ENCODE assay signal across 8 cellular contexts in the genomic region with DNA sequence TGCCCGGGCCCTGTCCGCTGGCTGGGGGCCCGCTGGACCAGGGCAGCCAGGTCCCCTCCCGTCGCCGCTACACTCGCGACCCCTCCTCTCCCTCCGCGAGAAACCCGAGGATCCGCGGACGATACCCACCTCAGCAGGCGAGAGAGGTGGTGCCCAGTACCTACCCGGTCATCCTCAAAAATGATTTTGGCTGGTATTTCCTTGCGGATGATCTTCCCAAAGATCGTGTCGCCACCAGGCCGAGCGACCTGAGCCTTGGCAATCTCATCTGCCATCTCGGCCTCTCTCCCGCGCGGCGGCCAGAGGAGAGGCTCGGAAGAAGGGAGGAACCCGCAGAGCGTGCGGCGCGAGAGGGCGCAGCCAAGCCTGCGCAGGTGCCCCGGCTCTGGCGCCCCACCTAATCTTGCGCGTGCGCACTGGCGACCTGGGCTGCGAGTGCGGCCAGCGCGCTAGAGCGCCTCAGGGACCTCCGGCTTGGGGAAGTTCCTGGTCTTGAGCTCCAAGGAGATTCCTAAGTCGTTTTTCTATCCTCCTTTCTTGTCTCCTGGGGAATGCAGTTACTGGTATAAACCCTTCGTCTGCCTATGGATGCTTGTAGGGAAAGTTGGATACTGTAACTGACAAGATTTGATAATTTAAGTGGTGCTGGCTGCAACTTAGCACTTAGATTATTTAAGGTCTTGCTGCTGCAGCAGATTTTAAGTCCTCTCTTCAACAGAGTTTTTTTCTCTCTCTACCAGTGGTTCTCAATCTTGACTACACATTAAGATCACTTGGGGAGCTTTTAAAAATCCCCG. TPM values are rescaled to one million over a fixed set of nuclear protein-coding genes. Genes with fewer than 3 reads are reported as not detected.
DNase-seq lines count a peak whose midpoint lies in the region; ATAC-seq and TF ChIP-seq lines count a peak whose summit lies in the region.

Gene HINT1 (minus strand): TSS at position 326 of the 797 bp plus-strand sequence. CDS start 51 bp downstream, at position 275.

- 1 to 5% methylated on average over 11 to 49 of the region's 49 CpGs for WGBS in endodermal cell (ENCODE audit: insufficient coverage in 1 of 2, insufficient read length in 1 of 2), 2 experiments

- H3K4me3 Mint-ChIP-seq in endodermal cell = peak within 1 kb of the TSS; percentile 96
- H3K4me3 Mint-ChIP-seq in mesothelial cell of epicardium = peak within 1 kb of the TSS; percentile 97

- peaks cover 24% of the 10 kb centered on the region for H3K36me3 ChIP-seq in endodermal cell (ENCODE audit: control insufficient read depth, insufficient read depth, low read length)

- in situ Hi-C loops in Caki2 (cut with HindIII; ENCODE audit: low pct_unique_long_range_greater_than_20kb, low sequenced_read_pairs) = no loop called here

- TF ChIP-seq CTCF in endodermal cell (conservative IDR thresholded peaks at IDR 0.05) = no peak
- no peak for TF ChIP-seq CTCF in mesothelial cell of epicardium (IDR thresholded peaks at IDR 0.05; ENCODE audit: unreplicated experiment)

- DNase-seq in Caki2 (ENCODE audit: low read depth) (peak; percentile 88), HUDEP-2 (lab: John Stamatoyannopoulos, UW; ENCODE audit: unreplicated experiment in 76 of 76) (peak in 74 of 76 experiments; percentile 32 to 92 (median 84)), NOMO-1 treated with dmso at 0.1 percent for 144 hours (lab: John Stamatoyannopoulos, UW; ENCODE audit: unreplicated experiment) (peak; percentile 91), endodermal cell (peak; percentile 97), mesothelial cell of epicardium (ENCODE audit: low spot score in 2 of 2, unreplicated experiment in 2 of 2) (peak; percentile 90 to 96)
- DNase-seq in activated CD8-positive, alpha-beta memory T cell treated with anti-CD3 and anti-CD28 coated beads, Interleukin-2, amount 50 U/mL, for 1 hour (ENCODE audit: extremely low read depth) = peak; percentile 78
- peak; percentile 84 to 89 for DNase-seq in stimulated activated CD8-positive, alpha-beta memory T cell treated with anti-CD3 and anti-CD28 coated beads, Interleukin-2, amount 100 ng/mL, for 1 hour (ENCODE audit: low read depth in 2 of 2)

- H3K4me1 ChIP-seq in endodermal cell (ENCODE audit: control insufficient read depth, insufficient read depth, low read length) = no peaks in the 10 kb centered on the region

- peak within 1 kb of the TSS; percentile 75 for H3K27ac ChIP-seq in endodermal cell (ENCODE audit: low read depth, low read length)

- no peaks in the 10 kb centered on the region for H3K9me3 ChIP-seq in endodermal cell (ENCODE audit: control insufficient read depth, low read length)

- H3K27me3 ChIP-seq in endodermal cell (ENCODE audit: control insufficient read depth, insufficient read depth, low read length, poor library complexity, severe bottlenecking) = no peaks in the 10 kb centered on the region

- H3K27me3 Mint-ChIP-seq in endodermal cell (ENCODE audit: insufficient read depth) (no peaks in the 10 kb centered on the region), mesothelial cell of epicardium (ENCODE audit: low read depth) (no peaks in the 10 kb centered on the region)

- H3K36me3 Mint-ChIP-seq in endodermal cell (ENCODE audit: low read depth) (peaks cover 31% of the 10 kb centered on the region), mesothelial cell of epicardium (peaks cover 20% of the 10 kb centered on the region)

- H3K4me3 ChIP-seq in endodermal cell (ENCODE audit: low read length) = peak within 1 kb of the TSS; percentile 98

- H3K4me1 Mint-ChIP-seq in endodermal cell (peaks cover 14% of the 10 kb centered on the region), mesothelial cell of epicardium (peaks cover 26% of the 10 kb centered on the region)

- H3K9me3 Mint-ChIP-seq in endodermal cell (no peaks in the 10 kb centered on the region), mesothelial cell of epicardium (no peaks in the 10 kb centered on the region)

- H3K27ac Mint-ChIP-seq in endodermal cell (peak within 1 kb of the TSS; percentile 98), mesothelial cell of epicardium (peak within 1 kb of the TSS; percentile 99)

- peak within 1 kb of the TSS; percentile 89 for H3K9ac ChIP-seq in endodermal cell (ENCODE audit: extremely low read depth, low read length, poor library complexity, severe bottlenecking)

- ATAC-seq in GM21381 (IDR thresholded peaks at IDR 0.05; ENCODE audit: unreplicated experiment) = peak; percentile 84

RNA-seq across cellular contexts. Expression of gene HINT1, which starts in this region (rescaled TPM):
- 195 TPM in 2 replicates for total RNA-seq in Caki2 (2014; rRNA removed; shearing (Covaris generic); ENCODE audit: low replicate concordance)
- total RNA-seq in endodermal cell (100 to 1,000 TPM; 174 to 239 TPM), mesothelial cell of epicardium (180 to 194 TPM (median 187 TPM) in 3 replicates)
- polyA plus RNA-seq in endodermal cell (2013, experiment 1 of 2) = 347 TPM
- 347 TPM for polyA plus RNA-seq in endodermal cell (2013, experiment 2 of 2)

Comparison
In these comparisons a context has a peak if more than half of its experiments do, and no peak if none do; other contexts are left out.
1. Peak in every context shown above with its lines: DNase-seq, ATAC-seq, H3K4me3 ChIP-seq and H3K27ac ChIP-seq.